In genomic region chr1:169762699-169763098, GRCh38 we compare ENCODE assay signal across 32 cellular contexts. TPM values are rescaled to one million over a fixed set of nuclear protein-coding genes. Genes with fewer than 3 reads are reported as not detected.
"Had no signal": no experiment of that assay in that cellular context is flagged by ENCODE, and none has a peak within 500 bp of the region (broad histone marks: within the 10 kb centered on the region; RNA-seq: fewer than 3 reads in every experiment).

No MANE protein-coding gene starts in this region.

- H3K27ac ChIP-seq: ascending aorta, body of pancreas, Peyer's patch, RWPE1, SJCRH30 had no signal

- H3K4me3 Mint-ChIP-seq: activated B cell treated with CpG ODN at 0.5 μM for 24 hours; activated CD4-positive, alpha-beta T cell treated with anti-CD3 and anti-CD28 coated beads, Interleukin-2, amount 10 ng/mL, durations not matched to agents 24 days and 14 days; activated CD8-positive, alpha-beta memory T cell treated with anti-CD3 and anti-CD28 coated beads, Interleukin-2, amount 10 ng/mL, durations not matched to agents 7 days and 5 days; activated naive CD8-positive, alpha-beta T cell treated with anti-CD3 and anti-CD28 coated beads, Interleukin-2, amount 50 U/mL, for 24 hours; activated T-cell treated with anti-CD3 and anti-CD28 coated beads, Interleukin-2, amount 50 U/mL, for 24 hours; activated T-helper 1 cell treated with anti-CD3 and anti-CD28 coated beads, Interleukin-12 subunit alpha, Interleukin-12 subunit beta, Interleukin-2, Interleukin-4 antibody, amounts not matched to agents 30 ng/mL and 10 ng/mL and 1 ng/mL, durations not matched to agents 14 hours and 24 hours and 36 hours; T-cell had no signal

- FAIRE-seq: bronchial epithelial cell, K562 had no signal

- H3K27me3 Mint-ChIP-seq: activated T-cell treated with anti-CD3 and anti-CD28 coated beads, Interleukin-2, amount 50 U/mL, for 24 hours had no signal

- H3K4me1 ChIP-seq: ascending aorta, body of pancreas, SJCRH30 had no signal

- H3K36me3 ChIP-seq: ascending aorta, Peyer's patch, SJCRH30 had no signal

- H3K9me3 ChIP-seq: ascending aorta, body of pancreas, Peyer's patch, SJCRH30 had no signal

- DNase-seq: activated B cell treated with CpG ODN at 0.5 μM for 24 hours; activated CD4-positive, alpha-beta T cell treated with anti-CD3 and anti-CD28 coated beads for 1 hour; activated CD4-positive, alpha-beta T cell treated with anti-CD3 and anti-CD28 coated beads, Interleukin-2, amount 10 ng/mL, durations not matched to agents 24 days and 14 days; activated CD4-positive, alpha-beta T cell treated with anti-CD3 and anti-CD28 coated beads, Interleukin-2, amount 50 U/mL, for 48 hours; activated CD8-positive, alpha-beta memory T cell treated with anti-CD3 and anti-CD28 coated beads, Interleukin-2, amount 10 ng/mL, durations not matched to agents 7 days and 5 days; activated effector memory CD4-positive, alpha-beta T cell treated with Interleukin-2 at 50 U/mL for 16 hours; activated naive CD4-positive, alpha-beta T cell; activated naive CD8-positive, alpha-beta T cell treated with anti-CD3 and anti-CD28 coated beads, Interleukin-2, amount 50 U/mL, for 24 hours; activated T-cell treated with anti-CD3 and anti-CD28 coated beads, Interleukin-2, amount 50 U/mL, for 24 hours; amniotic stem cell; body of pancreas; central memory CD4-positive, alpha-beta T cell; NCI-H1092; NCI-H2029; NCI-H345; NCI-H510A; NK-92 treated with Interleukin-12 subunit alpha and Interleukin-12 subunit beta, amount 100 ng/mL, for 24 hours; Peyer's patch; Right ventricle myocardium superior; SJCRH30; T-cell; T-helper 2 cell; T1000 had no signal

- H3K4me3 ChIP-seq: ascending aorta, body of pancreas, K562, Peyer's patch, SJCRH30 had no signal

- H3K4me1 Mint-ChIP-seq: activated B cell treated with CpG ODN at 0.5 μM for 24 hours; activated CD4-positive, alpha-beta T cell treated with anti-CD3 and anti-CD28 coated beads, Interleukin-2, amount 10 ng/mL, durations not matched to agents 24 days and 14 days; activated CD8-positive, alpha-beta memory T cell treated with anti-CD3 and anti-CD28 coated beads, Interleukin-2, amount 10 ng/mL, durations not matched to agents 7 days and 5 days; activated naive CD8-positive, alpha-beta T cell treated with anti-CD3 and anti-CD28 coated beads, Interleukin-2, amount 50 U/mL, for 24 hours; T-cell had no signal

- H3K27ac Mint-ChIP-seq: activated B cell treated with CpG ODN at 0.5 μM for 24 hours; activated CD4-positive, alpha-beta T cell treated with anti-CD3 and anti-CD28 coated beads, Interleukin-2, amount 10 ng/mL, durations not matched to agents 24 days and 14 days; activated CD8-positive, alpha-beta memory T cell treated with anti-CD3 and anti-CD28 coated beads, Interleukin-2, amount 10 ng/mL, durations not matched to agents 7 days and 5 days; activated naive CD4-positive, alpha-beta T cell treated with anti-CD3 and anti-CD28 coated beads, Interleukin-2, amount 50 U/mL, for 72 hours; activated naive CD8-positive, alpha-beta T cell treated with anti-CD3 and anti-CD28 coated beads, Interleukin-2, amount 50 U/mL, for 24 hours; activated T-cell treated with anti-CD3 and anti-CD28 coated beads, Interleukin-2, amount 50 U/mL, for 24 hours; activated T-helper 1 cell treated with anti-CD3 and anti-CD28 coated beads, Interleukin-12 subunit alpha, Interleukin-12 subunit beta, Interleukin-2, Interleukin-4 antibody, amounts not matched to agents 30 ng/mL and 10 ng/mL and 1 ng/mL, durations not matched to agents 14 hours and 24 hours and 36 hours; T-cell had no signal

- H3K9me3 Mint-ChIP-seq: activated T-helper 1 cell treated with anti-CD3 and anti-CD28 coated beads, Interleukin-12 subunit alpha, Interleukin-12 subunit beta, Interleukin-2, Interleukin-4 antibody, amounts not matched to agents 30 ng/mL and 10 ng/mL and 1 ng/mL, durations not matched to agents 14 hours and 24 hours and 36 hours had no signal

- H3K36me3 Mint-ChIP-seq: activated CD8-positive, alpha-beta memory T cell treated with anti-CD3 and anti-CD28 coated beads, Interleukin-2, amount 10 ng/mL, durations not matched to agents 7 days and 5 days; activated naive CD4-positive, alpha-beta T cell treated with anti-CD3 and anti-CD28 coated beads, Interleukin-2, amount 50 U/mL, for 72 hours; T-cell had no signal

- ATAC-seq: activated CD8-positive, alpha-beta memory T cell treated with anti-CD3 and anti-CD28 coated beads, Interleukin-2, amount 10 ng/mL, durations not matched to agents 7 days and 5 days; activated naive CD4-positive, alpha-beta T cell treated with anti-CD3 and anti-CD28 coated beads, Interleukin-2, amount 50 U/mL, for 72 hours; activated naive CD8-positive, alpha-beta T cell treated with anti-CD3 and anti-CD28 coated beads, Interleukin-2, amount 50 U/mL, for 24 hours; body of pancreas; K562; SK-N-SH treated with all-trans-retinoic acid at 6 μM for 48 hours; T-cell had no signal

- H3K27me3 ChIP-seq: ascending aorta, body of pancreas, Peyer's patch, SJCRH30 had no signal

RNA-seq across cellular contexts. Expression of gene SELE, which starts 28.8 kb away (rescaled TPM):
- total RNA-seq: activated B cell treated with CpG ODN at 0.5 μM for 24 hours; activated CD4-positive, alpha-beta T cell treated with anti-CD3 and anti-CD28 coated beads, Interleukin-2, amount 10 ng/mL, durations not matched to agents 24 days and 14 days; activated CD8-positive, alpha-beta memory T cell treated with anti-CD3 and anti-CD28 coated beads, Interleukin-2, amount 10 ng/mL, durations not matched to agents 7 days and 5 days; activated naive CD4-positive, alpha-beta T cell treated with anti-CD3 and anti-CD28 coated beads, Interleukin-2, amount 50 U/mL, for 72 hours; activated T-helper 1 cell treated with anti-CD3 and anti-CD28 coated beads, Interleukin-12 subunit alpha, Interleukin-12 subunit beta, Interleukin-2, Interleukin-4 antibody, amounts not matched to agents 30 ng/mL and 10 ng/mL and 1 ng/mL, durations not matched to agents 14 hours and 24 hours and 36 hours; bronchial epithelial cell; K562; LHCN-M2; M059J; SJCRH30; T-cell had no signal

RNA-seq across cellular contexts. Expression of gene SELL, which starts 51.3 kb away (rescaled TPM):
- total RNA-seq: bronchial epithelial cell, LHCN-M2, SJCRH30 had no signal
- polyA plus RNA-seq: K562 had no signal
